8 cellular contexts compared by ENCODE assay signal in the genomic region with DNA sequence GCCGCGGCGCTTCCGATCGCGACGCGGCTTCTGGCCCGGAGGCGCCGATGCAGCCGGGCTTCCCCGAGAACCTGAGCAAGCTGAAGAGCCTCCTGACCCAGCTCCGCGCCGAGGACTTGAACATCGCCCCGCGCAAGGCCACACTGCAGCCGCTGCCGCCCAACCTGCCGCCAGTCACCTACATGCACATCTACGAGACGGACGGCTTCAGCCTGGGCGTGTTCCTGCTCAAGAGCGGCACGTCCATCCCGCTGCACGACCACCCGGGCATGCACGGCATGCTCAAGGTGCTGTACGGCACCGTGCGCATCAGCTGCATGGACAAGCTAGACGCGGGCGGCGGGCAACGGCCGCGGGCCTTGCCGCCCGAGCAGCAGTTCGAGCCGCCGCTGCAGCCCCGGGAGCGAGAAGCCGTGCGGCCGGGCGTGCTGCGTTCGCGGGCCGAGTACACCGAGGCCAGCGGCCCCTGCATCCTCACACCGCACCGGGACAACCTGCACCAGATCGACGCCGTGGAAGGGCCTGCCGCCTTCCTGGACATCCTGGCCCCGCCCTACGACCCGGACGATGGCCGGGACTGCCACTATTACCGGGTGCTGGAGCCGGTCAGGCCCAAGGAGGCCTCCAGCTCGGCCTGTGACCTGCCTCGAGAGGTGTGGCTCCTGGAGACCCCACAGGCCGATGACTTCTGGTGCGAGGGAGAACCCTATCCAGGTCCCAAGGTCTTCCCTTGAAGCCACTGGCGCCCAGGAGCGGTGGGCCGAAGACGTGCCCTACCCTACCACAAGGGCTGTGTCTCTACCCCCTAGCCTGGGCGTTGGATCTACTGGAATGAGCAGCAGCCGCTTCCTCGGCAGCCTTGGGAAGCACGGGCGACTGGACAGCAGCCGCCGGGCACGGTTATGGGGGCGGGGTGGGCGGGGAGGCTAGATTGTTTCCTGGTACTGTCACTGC. TPM values are rescaled to one million over a fixed set of nuclear protein-coding genes. Genes with fewer than 3 reads are reported as not detected.
A peak's percentile ranks its signal among the peaks of the same experiment; 100 is the strongest.
DNase-seq lines count a peak whose midpoint lies in the region; ATAC-seq and TF ChIP-seq lines count a peak whose summit lies in the region.

No MANE protein-coding gene starts in this region.

- no peak for TF ChIP-seq CTCF in GM10266 (IDR thresholded peaks at IDR 0.05; ENCODE audit: control insufficient read depth, insufficient read depth, low read depth, missing control alignments)
- no peak for TF ChIP-seq CTCF in osteoblast (IDR thresholded peaks at IDR 0.05; ENCODE audit: extremely low read depth, low read depth, low read length)

- peak overlapping the region; percentile 95 for H3K27ac ChIP-seq in osteoblast (ENCODE audit: low read depth, low read length)

- no peaks in the 10 kb centered on the region for H3K9me3 Mint-ChIP-seq in activated T-helper 2 cell treated with anti-CD3 and anti-CD28 coated beads, Interferon-gamma antibody, Interleukin-2, Interleukin-4, amounts not matched to agents 10 μg/mL and 5 μg/mL and 100 μg/mL, durations not matched to agents 14 hours and 24 hours and 36 hours

- peaks cover 45% of the 10 kb centered on the region for H3K79me2 ChIP-seq in osteoblast (ENCODE audit: insufficient read depth, low read length)

- no peaks in the 10 kb centered on the region for H3K9me3 ChIP-seq in osteoblast (ENCODE audit: low read depth, low read length)

- peaks cover 32% of the 10 kb centered on the region for H4K20me1 ChIP-seq in osteoblast (ENCODE audit: insufficient read depth, low read length)

- peaks cover 21% of the 10 kb centered on the region for H3K4me1 ChIP-seq in osteoblast (ENCODE audit: insufficient read depth, low read length)

- H3K27me3 ChIP-seq in osteoblast (ENCODE audit: insufficient read depth, low read length), result peaks cover 1% of the 10 kb centered on the region

- peaks cover 40% of the 10 kb centered on the region for H3K4me1 Mint-ChIP-seq in activated T-helper 2 cell treated with anti-CD3 and anti-CD28 coated beads, Interferon-gamma antibody, Interleukin-2, Interleukin-4, amounts not matched to agents 10 μg/mL and 5 μg/mL and 100 μg/mL, durations not matched to agents 14 hours and 24 hours and 36 hours (ENCODE audit: low read depth)

- peaks cover 55% of the 10 kb centered on the region for H3K36me3 Mint-ChIP-seq in activated T-helper 2 cell treated with anti-CD3 and anti-CD28 coated beads, Interferon-gamma antibody, Interleukin-2, Interleukin-4, amounts not matched to agents 10 μg/mL and 5 μg/mL and 100 μg/mL, durations not matched to agents 14 hours and 24 hours and 36 hours (ENCODE audit: low read depth)

- peak overlapping the region; percentile 94 for H3K4me2 ChIP-seq in osteoblast (ENCODE audit: insufficient read depth, low read length)

- ATAC-seq in GM21825 (IDR thresholded peaks at IDR 0.05; ENCODE audit: unreplicated experiment), result peak; percentile 17

- H3K27ac Mint-ChIP-seq in activated T-helper 2 cell treated with anti-CD3 and anti-CD28 coated beads, Interferon-gamma antibody, Interleukin-2, Interleukin-4, amounts not matched to agents 10 μg/mL and 5 μg/mL and 100 μg/mL, durations not matched to agents 14 hours and 24 hours and 36 hours, result peak overlapping the region; percentile 75

- H3K4me3 ChIP-seq in osteoblast (ENCODE audit: insufficient read depth, low read length), result peak overlapping the region; percentile 87

- DNase-seq in GM10266 (ENCODE audit: extremely low spot score) (peak; percentile 83), LHCN-M2 (ENCODE audit: low read depth) (peak; percentile 52), foreskin melanocyte (peak; percentile 23), osteoblast (ENCODE audit: insufficient read length, low spot score, missing footprints) (peak; percentile 94), DMS79 treated with DMSO at 0.1 percent for 48 hours (lab: John Stamatoyannopoulos, UW) (no peak), epidermal melanocyte (ENCODE audit: insufficient read length, low spot score) (no peak)
- no peak for DNase-seq in activated T-helper 2 cell treated with anti-CD3 and anti-CD28 coated beads, Interferon-gamma antibody, Interleukin-2, Interleukin-4, amounts not matched to agents 10 μg/mL and 5 μg/mL and 100 μg/mL, durations not matched to agents 14 hours and 24 hours and 36 hours (ENCODE audit: low spot score)

- H2AFZ ChIP-seq in osteoblast (ENCODE audit: low read length), result peak overlapping the region; percentile 100

- intact Hi-C loops in activated T-helper 2 cell treated with anti-CD3 and anti-CD28 coated beads, Interferon-gamma antibody, Interleukin-2, Interleukin-4, amounts not matched to agents 10 μg/mL and 5 μg/mL and 100 μg/mL, durations not matched to agents 14 hours and 24 hours and 36 hours (cut with micrococcal nuclease), result loop anchor here (1.0 kb wide), 1 partner anchor 195 kb away; no protein-coding TSS in a partner anchor

- H3K36me3 ChIP-seq in osteoblast (ENCODE audit: insufficient read depth, low read length), result no peaks in the 10 kb centered on the region

- H3K27me3 Mint-ChIP-seq in activated T-helper 2 cell treated with anti-CD3 and anti-CD28 coated beads, Interferon-gamma antibody, Interleukin-2, Interleukin-4, amounts not matched to agents 10 μg/mL and 5 μg/mL and 100 μg/mL, durations not matched to agents 14 hours and 24 hours and 36 hours (ENCODE audit: low read depth), result peaks cover 9% of the 10 kb centered on the region

- H3K4me3 Mint-ChIP-seq in activated T-helper 2 cell treated with anti-CD3 and anti-CD28 coated beads, Interferon-gamma antibody, Interleukin-2, Interleukin-4, amounts not matched to agents 10 μg/mL and 5 μg/mL and 100 μg/mL, durations not matched to agents 14 hours and 24 hours and 36 hours (ENCODE audit: low read depth), result peak overlapping the region; percentile 86

RNA-seq across cellular contexts. Expression of gene ADO, which starts 0.9 kb away (rescaled TPM):
- total RNA-seq in LHCN-M2 (2014; rRNA removed) (41.3 and 45.6 TPM in 2 replicates), osteoblast (28.0 and 29.3 TPM in 2 replicates)
- 14.8 TPM for polyA plus RNA-seq in LHCN-M2 (2012)
- 34.1 and 35.1 TPM in 2 replicates for total RNA-seq in activated T-helper 2 cell treated with anti-CD3 and anti-CD28 coated beads, Interferon-gamma antibody, Interleukin-2, Interleukin-4, amounts not matched to agents 10 μg/mL and 5 μg/mL and 100 μg/mL, durations not matched to agents 14 hours and 24 hours and 36 hours

RNA-seq across cellular contexts. Expression of gene EGR2, which starts 10.8 kb away (rescaled TPM):
- total RNA-seq in LHCN-M2 (2014; rRNA removed) (0.13 and 0.46 TPM in 2 replicates), osteoblast (2.4 and 3.6 TPM in 2 replicates)
- polyA plus RNA-seq in LHCN-M2 (2012), result 1.8 TPM
- total RNA-seq in activated T-helper 2 cell treated with anti-CD3 and anti-CD28 coated beads, Interferon-gamma antibody, Interleukin-2, Interleukin-4, amounts not matched to agents 10 μg/mL and 5 μg/mL and 100 μg/mL, durations not matched to agents 14 hours and 24 hours and 36 hours, result 126 and 137 TPM in 2 replicates

Comparison
In these comparisons a context has a peak if more than half of its experiments do, and no peak if none do; other contexts are left out.
1. DNase-seq: peak in GM10266 (single experiment), LHCN-M2 (single experiment), foreskin melanocyte (single experiment) and osteoblast (single experiment); none in activated T-helper 2 cell treated with anti-CD3 and anti-CD28 coated beads, Interferon-gamma antibody, Interleukin-2, Interleukin-4, amounts not matched to agents 10 μg/mL and 5 μg/mL and 100 μg/mL, durations not matched to agents 14 hours and 24 hours and 36 hours (single experiment), DMS79 treated with DMSO at 0.1 percent for 48 hours (single experiment) and epidermal melanocyte (single experiment).
2. RNA of gene EGR2, which starts 10.8 kb away (total RNA-seq): 126 to 137 TPM in activated T-helper 2 cell treated with anti-CD3 and anti-CD28 coated beads, Interferon-gamma antibody, Interleukin-2, Interleukin-4, amounts not matched to agents 10 μg/mL and 5 μg/mL and 100 μg/mL, durations not matched to agents 14 hours and 24 hours and 36 hours; 2.4 to 3.6 TPM in osteoblast and 0.13 to 0.46 TPM in LHCN-M2; every median in the first group is over 10 times any median in the second.